Comparison of ENCODE assay signal across 17 cellular contexts in genomic region chr3:194714564-194714963, GRCh38.
"Had no signal": no experiment of that assay in that cellular context is flagged by ENCODE, and none has a peak within 500 bp of the region (broad histone marks: within the 10 kb centered on the region; RNA-seq: fewer than 3 reads in every experiment).

No MANE protein-coding gene starts in this region.

- H3K9me3 Mint-ChIP-seq: activated B cell treated with CpG ODN at 0.5 μM for 24 hours; activated CD8-positive, alpha-beta T cell treated with anti-CD3 and anti-CD28 coated beads for 36 hours; activated T-cell treated with anti-CD3 and anti-CD28 coated beads, Interleukin-2, amount 50 U/mL, for 72 hours; naive thymus-derived CD4-positive, alpha-beta T cell; type B pancreatic cell had no signal

- H3K4me3 Mint-ChIP-seq: activated B cell treated with CpG ODN at 0.5 μM for 24 hours; activated CD8-positive, alpha-beta T cell treated with anti-CD3 and anti-CD28 coated beads for 36 hours; activated T-cell treated with anti-CD3 and anti-CD28 coated beads, Interleukin-2, amount 50 U/mL, for 72 hours; naive thymus-derived CD4-positive, alpha-beta T cell; type B pancreatic cell had no signal

- H3K36me3 ChIP-seq: right atrium auricular region, suprapubic skin had no signal

- H3K9me3 ChIP-seq: mucosa of descending colon, right atrium auricular region, suprapubic skin had no signal

- H3K27ac ChIP-seq: right atrium auricular region had no signal

- H3K27ac Mint-ChIP-seq: activated B cell treated with CpG ODN at 0.5 μM for 24 hours; activated CD8-positive, alpha-beta T cell treated with anti-CD3 and anti-CD28 coated beads for 36 hours; activated T-cell treated with anti-CD3 and anti-CD28 coated beads, Interleukin-2, amount 50 U/mL, for 72 hours; naive thymus-derived CD4-positive, alpha-beta T cell; progenitor cell of endocrine pancreas; type B pancreatic cell had no signal

- DNase-seq: activated B cell treated with CpG ODN at 0.5 μM for 24 hours; activated CD4-positive, alpha-beta T cell treated with anti-CD3 and anti-CD28 coated beads for 48 hours; activated CD8-positive, alpha-beta memory T cell treated with anti-CD3 and anti-CD28 coated beads, Interleukin-2, amount 50 U/mL, for 4 hours; activated CD8-positive, alpha-beta T cell treated with anti-CD3 and anti-CD28 coated beads for 36 hours; activated naive CD4-positive, alpha-beta T cell; activated T-cell treated with anti-CD3 and anti-CD28 coated beads, Interleukin-2, amount 50 U/mL, for 72 hours; anterior cingulate cortex; mucosa of descending colon; naive thymus-derived CD4-positive, alpha-beta T cell; stimulated activated CD4-positive, alpha-beta T cell treated with anti-CD3 and anti-CD28 coated beads, Interleukin-4, amount 100 ng/mL, for 24 hours; stimulated activated naive CD4-positive, alpha-beta T cell treated with Interleukin-2 at 50 U/mL for 16 hours had no signal

- H3K4me1 Mint-ChIP-seq: activated B cell treated with CpG ODN at 0.5 μM for 24 hours had no signal

- H3K36me3 Mint-ChIP-seq: naive thymus-derived CD4-positive, alpha-beta T cell; type B pancreatic cell had no signal

- ATAC-seq: left lobe of liver, mucosa of descending colon had no signal

- H3K27me3 ChIP-seq: right atrium auricular region, suprapubic skin had no signal

- H3K27me3 Mint-ChIP-seq: activated B cell treated with CpG ODN at 0.5 μM for 24 hours; activated CD8-positive, alpha-beta T cell treated with anti-CD3 and anti-CD28 coated beads for 36 hours had no signal

- H3K4me3 ChIP-seq: mucosa of descending colon, right atrium auricular region, skin epidermis, suprapubic skin had no signal
